In the genomic region with DNA sequence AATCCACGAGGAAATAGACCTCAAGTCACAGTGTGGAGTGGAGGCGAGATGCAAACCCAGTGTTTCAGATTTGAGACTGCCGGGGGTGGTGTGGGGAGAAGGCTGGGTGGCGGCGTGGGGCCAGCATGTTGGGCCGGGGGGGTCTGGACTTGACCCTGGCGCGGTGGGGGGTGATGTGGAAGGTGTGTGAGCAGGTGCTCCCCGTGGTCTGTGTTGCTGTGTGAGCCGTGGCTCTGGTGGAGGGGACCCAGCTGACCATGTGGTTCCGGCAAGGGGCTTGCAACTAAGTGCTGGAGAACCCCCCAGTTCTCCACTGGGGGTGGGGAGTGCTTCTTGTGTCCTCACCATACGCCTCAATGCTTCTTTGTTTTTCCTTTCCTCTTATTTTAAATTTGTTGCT, we compare ENCODE assay signal across 13 cellular contexts. TPM values are rescaled to one million over a fixed set of nuclear protein-coding genes. Genes with fewer than 3 reads are reported as not detected.
A peak's percentile ranks its signal among the peaks of the same experiment; 100 is the strongest.
DNase-seq lines count a peak whose midpoint lies in the region; ATAC-seq and TF ChIP-seq lines count a peak whose summit lies in the region.
"Had no signal": no experiment of that assay in that cellular context is flagged by ENCODE, and none has a peak within 500 bp of the region (broad histone marks: within the 10 kb centered on the region; RNA-seq: fewer than 3 reads in every experiment).

No MANE protein-coding gene starts in this region.

- H3K27me3 Mint-ChIP-seq in CD4-positive, CD25-positive, alpha-beta regulatory T cell = no peaks in the 10 kb centered on the region
- no peaks in the 10 kb centered on the region for H3K27me3 Mint-ChIP-seq in IgD-negative memory B cell
- no peaks in the 10 kb centered on the region for H3K27me3 Mint-ChIP-seq in chondrocyte (ENCODE audit: low read depth)
- H3K27me3 Mint-ChIP-seq in neural crest cell (ENCODE audit: low read depth) = no peaks in the 10 kb centered on the region

- H3K9me3 ChIP-seq in CD4-positive, CD25-positive, alpha-beta regulatory T cell (ENCODE audit: control insufficient read depth in 2 of 2, low read length in 2 of 2) = no peaks in the 10 kb centered on the region
- H3K9me3 ChIP-seq: heart right ventricle, right atrium auricular region had no signal

- no peak for DNase-seq in CD4-positive, CD25-positive, alpha-beta regulatory T cell
- peak; percentile 71 for DNase-seq in chondrocyte (ENCODE audit: low spot score)
- no peak for DNase-seq in neural crest cell (ENCODE audit: low read depth, low spot score)
- DNase-seq in UCSD-AML1 (lab: John Stamatoyannopoulos, UW; ENCODE audit: unreplicated experiment) = no peak
- DNase-seq: activated gamma-delta T cell, Calu3, heart right ventricle had no signal

- H3K4me1 Mint-ChIP-seq in CD4-positive, CD25-positive, alpha-beta regulatory T cell = peaks cover 55 to 89% (median 70%) of the 10 kb centered on the region in 4 donors
- H3K4me1 Mint-ChIP-seq in IgD-negative memory B cell (peaks cover 59 to 70% (median 67%) of the 10 kb centered on the region in 3 donors), chondrocyte (ENCODE audit: low read depth) (peaks cover 78% of the 10 kb centered on the region), neural crest cell (peaks cover 70% of the 10 kb centered on the region)

- peaks cover 70% of the 10 kb centered on the region for H3K4me1 ChIP-seq in CD4-positive, CD25-positive, alpha-beta regulatory T cell (ENCODE audit: control insufficient read depth, insufficient read depth, low read length, poor library complexity, severe bottlenecking)

- ATAC-seq in CD4-positive, CD25-positive, alpha-beta regulatory T cell (ENCODE audit: low read depth in 2 of 2) = no peak
- no peak for ATAC-seq in GM21381 (IDR thresholded peaks at IDR 0.05; ENCODE audit: unreplicated experiment)
- ATAC-seq in GM18858 (IDR thresholded peaks at IDR 0.05; ENCODE audit: unreplicated experiment) = no peak
- ATAC-seq in GM21447 (IDR thresholded peaks at IDR 0.05; ENCODE audit: unreplicated experiment) = no peak
- ATAC-seq: heart right ventricle had no signal

- no peaks in the 10 kb centered on the region for H3K27me3 ChIP-seq in CD4-positive, CD25-positive, alpha-beta regulatory T cell (ENCODE audit: control insufficient read depth, insufficient read depth, low read length)
- H3K27me3 ChIP-seq: heart right ventricle, right atrium auricular region had no signal

- peak overlapping the region; percentile 52 to 80 (median 79) for H3K27ac Mint-ChIP-seq in CD4-positive, CD25-positive, alpha-beta regulatory T cell
- H3K27ac Mint-ChIP-seq in IgD-negative memory B cell (peak overlapping the region in 2 of 3 donors; percentile 5 to 51), chondrocyte (ENCODE audit: unreplicated experiment) (no peak overlapping the region), neural crest cell (ENCODE audit: unreplicated experiment) (peak overlapping the region; percentile 72)

- no peak overlapping the region for H3K27ac ChIP-seq in CD4-positive, CD25-positive, alpha-beta regulatory T cell (ENCODE audit: insufficient read depth, low read length, poor library complexity, severe bottlenecking)

- H3K36me3 Mint-ChIP-seq in CD4-positive, CD25-positive, alpha-beta regulatory T cell = peaks cover 14% of the 10 kb centered on the region
- H3K36me3 Mint-ChIP-seq in IgD-negative memory B cell (no peaks in the 10 kb centered on the region), chondrocyte (ENCODE audit: low read depth) (no peaks in the 10 kb centered on the region), neural crest cell (ENCODE audit: low read depth) (peaks cover 8% of the 10 kb centered on the region)

- no peaks in the 10 kb centered on the region for H3K9me3 Mint-ChIP-seq in CD4-positive, CD25-positive, alpha-beta regulatory T cell
- H3K9me3 Mint-ChIP-seq in IgD-negative memory B cell = no peaks in the 10 kb centered on the region
- no peaks in the 10 kb centered on the region for H3K9me3 Mint-ChIP-seq in chondrocyte (ENCODE audit: low read depth)
- H3K9me3 Mint-ChIP-seq in neural crest cell = no peaks in the 10 kb centered on the region

- TF ChIP-seq CTCF in chondrocyte (IDR thresholded peaks at IDR 0.05) = no peak
- TF ChIP-seq CTCF in neural crest cell (conservative IDR thresholded peaks at IDR 0.05) = no peak

- H3K4me3 Mint-ChIP-seq in CD4-positive, CD25-positive, alpha-beta regulatory T cell = peak overlapping the region in 2 of 4 donors; percentile 30 to 71
- H3K4me3 Mint-ChIP-seq in IgD-negative memory B cell = peak overlapping the region in 1 of 4 donors; percentile 55
- no peak overlapping the region for H3K4me3 Mint-ChIP-seq in chondrocyte (ENCODE audit: unreplicated experiment)
- no peak overlapping the region for H3K4me3 Mint-ChIP-seq in neural crest cell

- H3K36me3 ChIP-seq in CD4-positive, CD25-positive, alpha-beta regulatory T cell (ENCODE audit: control insufficient read depth, insufficient read depth, low read length) = peaks cover 11% of the 10 kb centered on the region
- H3K36me3 ChIP-seq: right atrium auricular region had no signal

- H3K4me3 ChIP-seq in CD4-positive, CD25-positive, alpha-beta regulatory T cell (ENCODE audit: low read depth, low read length) = no peak overlapping the region
- H3K4me3 ChIP-seq: heart right ventricle, lung, right atrium auricular region had no signal

RNA-seq across cellular contexts. Expression of gene PRRC2B, which starts 25.8 kb away (rescaled TPM):
- total RNA-seq in CD4-positive, CD25-positive, alpha-beta regulatory T cell = 239 TPM
- polyA plus RNA-seq in CD4-positive, CD25-positive, alpha-beta regulatory T cell = 10 to 100 TPM in 1 of 4 donors, 1 to 10 TPM in 3; 8.1 to 10.3 (median 9.5) TPM
- polyA plus RNA-seq in IgD-negative memory B cell = 34.1 TPM
- 233 to 235 TPM (median 235 TPM) in 3 replicates for total RNA-seq in chondrocyte
- total RNA-seq in neural crest cell = 349 and 358 TPM in 2 replicates
